ENCODE assay signal across 1 cellular context in the genomic region with DNA sequence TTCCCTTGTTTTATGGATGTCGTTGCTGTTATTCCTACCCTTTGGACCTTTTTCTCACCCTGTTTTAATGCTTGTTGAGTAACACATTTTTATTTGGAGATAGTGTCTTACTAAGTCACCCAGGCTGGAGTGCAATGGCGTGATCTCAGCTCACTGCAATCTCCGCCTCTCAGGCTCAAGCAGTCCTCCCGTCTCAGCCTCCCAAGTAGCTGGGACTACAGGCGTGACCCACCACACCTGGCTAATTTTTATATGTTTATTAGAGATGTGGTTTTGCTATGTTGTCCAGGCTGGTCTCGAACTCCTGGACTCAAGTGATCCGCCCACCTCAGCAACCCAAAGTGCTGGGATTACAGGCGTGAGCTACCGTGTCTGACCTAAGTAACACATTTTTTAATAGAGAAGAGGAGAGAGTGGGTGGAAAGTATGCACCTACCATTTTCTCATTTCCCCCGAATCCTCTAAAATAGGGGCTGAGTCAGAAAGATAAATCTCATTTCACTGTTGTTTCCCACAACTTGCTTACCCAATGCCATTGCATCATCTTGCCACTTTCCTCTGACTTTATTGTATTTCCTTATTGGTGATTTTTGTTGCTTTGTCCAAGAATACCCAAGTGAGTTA.
TF ChIP-seq lines count a peak whose summit lies in the region.

No MANE protein-coding gene starts in this region.

TF ChIP-seq in HEK293, 187 proteins besides CTCF, POLR2A, EP300 and RAD21 (continued from another document):
- TF ChIP-seq ZFHX2 (tag by site-specific recombination; conservative IDR thresholded peaks at IDR 0.05) = peak; percentile 53; the same call in 1 of the 2 replicates
- no peak for TF ChIP-seq ZNF629 (tag by site-specific recombination; IDR thresholded peaks at IDR 0.05)
- TF ChIP-seq PRDM1 (tag by site-specific recombination; IDR thresholded peaks at IDR 0.05) = peak; percentile 58; the same call in 1 of the 2 replicates
- TF ChIP-seq, protein P1, sequence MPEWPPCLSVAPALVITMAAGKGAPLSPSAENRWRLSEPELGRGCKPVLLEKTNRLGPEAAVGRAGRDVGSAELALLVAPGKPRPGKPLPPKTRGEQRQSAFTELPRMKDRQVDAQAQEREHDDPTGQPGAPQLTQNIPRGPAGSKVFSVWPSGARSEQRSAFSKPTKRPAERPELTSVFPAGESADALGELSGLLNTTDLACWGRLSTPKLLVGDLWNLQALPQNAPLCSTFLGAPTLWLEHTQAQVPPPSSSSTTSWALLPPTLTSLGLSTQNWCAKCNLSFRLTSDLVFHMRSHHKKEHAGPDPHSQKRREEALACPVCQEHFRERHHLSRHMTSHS (tag by site-specific recombination; IDR thresholded peaks at IDR 0.05) = no peak
- no peak for TF ChIP-seq ZNF530 (tag by site-specific recombination; IDR thresholded peaks at IDR 0.05; ENCODE audit: low read depth)
TF ChIP-seq in HEK293: peak in this region for 2.
